ENCODE assay signal across 9 cellular contexts in genomic region chr10:72257051-72257892, GRCh38. TPM values are rescaled to one million over a fixed set of nuclear protein-coding genes. Genes with fewer than 3 reads are reported as not detected.
DNase-seq lines count a peak whose midpoint lies in the region; ATAC-seq and TF ChIP-seq lines count a peak whose summit lies in the region.
"Had no signal": no experiment of that assay in that cellular context is flagged by ENCODE, and none has a peak within 500 bp of the region (broad histone marks: within the 10 kb centered on the region; RNA-seq: fewer than 3 reads in every experiment).

No MANE protein-coding gene starts in this region.

- no peak for ATAC-seq in HG03139 (IDR thresholded peaks at IDR 0.05; ENCODE audit: unreplicated experiment)

- no peaks in the 10 kb centered on the region for H3K36me3 Mint-ChIP-seq in CD4-positive, alpha-beta memory T cell
- H3K36me3 Mint-ChIP-seq in nephron (ENCODE audit: low read depth) = no peaks in the 10 kb centered on the region

- H3K27ac Mint-ChIP-seq in CD4-positive, alpha-beta memory T cell = peak overlapping the region; percentile 44 to 87 (median 81)
- peak overlapping the region; percentile 98 to 99 (median 98) for H3K27ac Mint-ChIP-seq in nephron

- no peaks in the 10 kb centered on the region for H3K27me3 Mint-ChIP-seq in CD4-positive, alpha-beta memory T cell
- H3K27me3 Mint-ChIP-seq in nephron (ENCODE audit: low read depth) = peaks cover 3% of the 10 kb centered on the region

- in situ Hi-C loops in astrocyte of the spinal cord (cut with HindIII; ENCODE audit: low sequenced_read_pairs) = no loop called here

- no peaks in the 10 kb centered on the region for H3K9me3 Mint-ChIP-seq in CD4-positive, alpha-beta memory T cell
- no peaks in the 10 kb centered on the region for H3K9me3 Mint-ChIP-seq in nephron

- no peaks in the 10 kb centered on the region for H3K27me3 ChIP-seq in CD4-positive, alpha-beta memory T cell (ENCODE audit: insufficient read depth, low read length)
- no peaks in the 10 kb centered on the region for H3K27me3 ChIP-seq in HUES48 (ENCODE audit: control insufficient read depth, insufficient read depth, low read length)

- no peak overlapping the region for H3K27ac ChIP-seq in CD4-positive, alpha-beta memory T cell (ENCODE audit: low read depth, low read length)
- H3K27ac ChIP-seq in HUES48 (ENCODE audit: low read depth, low read length) = peak overlapping the region; percentile 27

- no peak overlapping the region for H3K9ac ChIP-seq in HUES48 (ENCODE audit: low read depth, low read length)

- CTCF ChIA-PET in CD4-positive, alpha-beta memory T cell (lab: Charles Lee; ENCODE audit: partially characterized antibody) = interaction anchor here (0.6 to 2.3 kb wide), 4 partner anchors 13 to 71 kb away, joined by 3 to 11 read pairs (median 4); partner anchors contain the start of gene DDIT4

- no peak for DNase-seq in CD4-positive, alpha-beta memory T cell
- peak; percentile 21 for DNase-seq in astrocyte of the spinal cord (ENCODE audit: low read depth, low spot score)
- DNase-seq in DMS153 (lab: John Stamatoyannopoulos, UW) = no peak
- no peak for DNase-seq in stimulated activated CD4-positive, alpha-beta T cell treated with anti-CD3 and anti-CD28 coated beads, Interleukin-1b, Interleukin-23, amount 100 ng/mL, for 48 hours
- DNase-seq in posterior vena cava (ENCODE audit: low spot score) = no peak
- DNase-seq: glutamatergic neuron had no signal

- H3K4me3 ChIP-seq in CD4-positive, alpha-beta memory T cell (ENCODE audit: low read length in 2 of 2) = no peak overlapping the region
- H3K4me3 ChIP-seq in HUES48 (ENCODE audit: low read depth, low read length) = no peak overlapping the region
- no peak overlapping the region for H3K4me3 ChIP-seq in astrocyte of the spinal cord (ENCODE audit: low read depth, low read length)

- H3K36me3 ChIP-seq in CD4-positive, alpha-beta memory T cell (ENCODE audit: insufficient read depth, low read length) = no peaks in the 10 kb centered on the region
- H3K36me3 ChIP-seq in HUES48 (ENCODE audit: control insufficient read depth, insufficient read depth, low read length) = no peaks in the 10 kb centered on the region

- H3K4me1 ChIP-seq in CD4-positive, alpha-beta memory T cell (ENCODE audit: insufficient read depth, low read length) = peaks cover 93% of the 10 kb centered on the region
- H3K4me1 ChIP-seq in HUES48 (ENCODE audit: control insufficient read depth, insufficient read depth, low read length) = peaks cover 42% of the 10 kb centered on the region

- TF ChIP-seq CTCF in astrocyte of the spinal cord (IDR thresholded peaks at IDR 0.05; ENCODE audit: low read depth, low read length) (no peak), nephron (IDR thresholded peaks at IDR 0.05; ENCODE audit: unreplicated experiment in 3 of 3) (no peak)

- intact Hi-C loops in CD4-positive, alpha-beta memory T cell (cut with micrococcal nuclease) = no loop called here
- intact Hi-C loops in posterior vena cava (cut with DNase I) = no loop called here

- POLR2A ChIA-PET in CD4-positive, alpha-beta memory T cell (lab: Charles Lee; ENCODE audit: partially characterized antibody) = interaction anchor here (1.6 to 13.8 kb wide), 5 partner anchors 9 to 78 kb away, joined by 4 to 161 read pairs (median 13); partner anchors contain the start of gene DDIT4

- H3K4me3 Mint-ChIP-seq in CD4-positive, alpha-beta memory T cell = peak overlapping the region in 5 of 8 donors; percentile 0 to 61 (median 51)
- peak overlapping the region in 1 of 3 experiments; percentile 62 for H3K4me3 Mint-ChIP-seq in nephron

- H3K9me3 ChIP-seq in CD4-positive, alpha-beta memory T cell (ENCODE audit: control insufficient read depth in 1 of 2, low read length in 2 of 2) = no peaks in the 10 kb centered on the region
- no peaks in the 10 kb centered on the region for H3K9me3 ChIP-seq in HUES48 (ENCODE audit: control insufficient read depth, insufficient read depth, low read length)

- H3K4me1 Mint-ChIP-seq in CD4-positive, alpha-beta memory T cell = peaks cover 53 to 86% (median 70%) of the 10 kb centered on the region in 4 donors
- H3K4me1 Mint-ChIP-seq in nephron = peaks cover 74% of the 10 kb centered on the region

RNA-seq across cellular contexts. Expression of gene DDIT4, which starts 16.5 kb away (rescaled TPM):
- total RNA-seq in CD4-positive, alpha-beta memory T cell = 10 to 100 TPM; 23.1 to 24.5 TPM
- polyA plus RNA-seq in CD4-positive, alpha-beta memory T cell = 100 to 1,000 TPM; 154 to 635 TPM
- 100 to 1,000 TPM; 208 to 244 TPM for total RNA-seq in posterior vena cava

RNA-seq across cellular contexts. Expression of gene ASCC1, which starts 41.2 kb away (rescaled TPM):
- 10 to 100 TPM; 14.3 to 17.5 TPM for total RNA-seq in CD4-positive, alpha-beta memory T cell
- polyA plus RNA-seq in CD4-positive, alpha-beta memory T cell = 10 to 100 TPM; 19.6 to 24.9 TPM
- 10 to 100 TPM; 28.3 to 37.7 TPM for total RNA-seq in posterior vena cava

RNA-seq across cellular contexts. Expression of gene ANAPC16, which starts 41.5 kb away (rescaled TPM):
- total RNA-seq in CD4-positive, alpha-beta memory T cell = 100 to 1,000 TPM; 114 to 118 TPM
- polyA plus RNA-seq in CD4-positive, alpha-beta memory T cell = 100 to 1,000 TPM; 324 to 472 TPM
- 10 to 100 TPM; 77.4 to 95.3 TPM for total RNA-seq in posterior vena cava

Comparison
In these comparisons a context has a peak if more than half of its experiments do, and no peak if none do; other contexts are left out.
1. RNA of gene DDIT4, which starts 16.5 kb away (total RNA-seq): 208 to 244 TPM in posterior vena cava; 23.1 to 24.5 TPM in CD4-positive, alpha-beta memory T cell; every median in the first group is over 4 times any median in the second.